In genomic region chr10:131701131-131701947, GRCh38 we compare ENCODE assay signal across 15 cellular contexts.
A peak's percentile ranks its signal among the peaks of the same experiment; 100 is the strongest.
DNase-seq lines count a peak whose midpoint lies in the region; ATAC-seq and TF ChIP-seq lines count a peak whose summit lies in the region.
"Had no signal": no experiment of that assay in that cellular context is flagged by ENCODE, and none has a peak within 500 bp of the region (broad histone marks: within the 10 kb centered on the region; RNA-seq: fewer than 3 reads in every experiment).

No MANE protein-coding gene starts in this region.

- H3K36me3 ChIP-seq in heart right ventricle (no peaks in the 10 kb centered on the region), upper lobe of left lung (no peaks in the 10 kb centered on the region), HAP-1 (replicated peaks) (no peaks in the 10 kb centered on the region)

- H3K27ac ChIP-seq in heart right ventricle: no peak overlapping the region
- H3K27ac ChIP-seq in upper lobe of left lung: no peak overlapping the region
- H3K27ac ChIP-seq: KMS-11 had no signal

- H3K27me3 Mint-ChIP-seq in activated CD4-positive, alpha-beta memory T cell treated with anti-CD3 and anti-CD28 coated beads, Interleukin-2, amount 10 ng/mL, durations not matched to agents 7 days and 5 days: no peaks in the 10 kb centered on the region

- TF ChIP-seq EP300 in upper lobe of left lung (IDR thresholded peaks at IDR 0.05): no peak

- ATAC-seq in heart right ventricle (no peak), upper lobe of left lung (ENCODE audit: low FRiP score in 2 of 2) (peak; percentile 13 to 30)
- ATAC-seq: GM23338 had no signal

- H3K4me1 Mint-ChIP-seq in activated CD4-positive, alpha-beta memory T cell treated with anti-CD3 and anti-CD28 coated beads, Interleukin-2, amount 10 ng/mL, durations not matched to agents 7 days and 5 days: no peaks in the 10 kb centered on the region

- H3K4me1 ChIP-seq in heart right ventricle: no peaks in the 10 kb centered on the region
- no peaks in the 10 kb centered on the region for H3K4me1 ChIP-seq in upper lobe of left lung
- H3K4me1 ChIP-seq in HAP-1: no peaks in the 10 kb centered on the region

- H3K9me3 ChIP-seq in heart right ventricle: peaks cover 0 to 7% (median 0%) of the 10 kb centered on the region in 11 donors
- H3K9me3 ChIP-seq in upper lobe of left lung: peaks cover 0 to 3% (median under 1%) of the 10 kb centered on the region in 4 donors
- H3K9me3 ChIP-seq in HAP-1: no peaks in the 10 kb centered on the region

- H3K36me3 Mint-ChIP-seq in activated CD4-positive, alpha-beta memory T cell treated with anti-CD3 and anti-CD28 coated beads, Interleukin-2, amount 10 ng/mL, durations not matched to agents 7 days and 5 days (ENCODE audit: low read depth): no peaks in the 10 kb centered on the region

- CTCF ChIA-PET in activated CD4-positive, alpha-beta memory T cell treated with anti-CD3 and anti-CD28 coated beads, Interleukin-2, amount 10 ng/mL, durations not matched to agents 7 days and 5 days (lab: Charles Lee): no interaction called here

- in situ Hi-C loops in HAP-1 (cut with MboI; ENCODE audit: low sequenced_read_pairs): no loop called here

- WGBS in heart right ventricle, 2 donors: 73 to 75% methylated on average over 15 of the region's 15 CpGs
- WGBS in upper lobe of left lung, 2 donors: 78 to 81% methylated on average over 13 to 15 of the region's 15 CpGs

- DNase-seq in cardiac septum (ENCODE audit: low spot score) (peak; percentile 56), heart right ventricle (no peak), mesenteric fat pad (ENCODE audit: low spot score) (peak; percentile 72), upper lobe of left lung (no peak), OCI-M1 (lab: John Stamatoyannopoulos, UW) (no peak), dermis blood vessel endothelial cell (no peak), HAP-1 (ENCODE audit: low spot score in 2 of 2) (no peak)
- DNase-seq in activated CD4-positive, alpha-beta memory T cell treated with anti-CD3 and anti-CD28 coated beads, Interleukin-2, amount 10 ng/mL, durations not matched to agents 7 days and 5 days: peak; percentile 13
- DNase-seq: COR-L47, NCI-H1436 treated with DMSO at 0.1 percent for 48 hours, NCI-H2029 treated with DMSO at 0.1 percent for 48 hours, NCI-H2171 treated with DMSO at 0.1 percent for 48 hours, NCI-H524 had no signal

- no peak overlapping the region for H3K4me3 Mint-ChIP-seq in activated CD4-positive, alpha-beta memory T cell treated with anti-CD3 and anti-CD28 coated beads, Interleukin-2, amount 10 ng/mL, durations not matched to agents 7 days and 5 days
- H3K4me3 Mint-ChIP-seq: GM23338 had no signal

- POLR2A ChIA-PET in activated CD4-positive, alpha-beta memory T cell treated with anti-CD3 and anti-CD28 coated beads, Interleukin-2, amount 10 ng/mL, durations not matched to agents 7 days and 5 days (lab: Charles Lee): no interaction called here

- H3K4me3 ChIP-seq in heart right ventricle (no peak overlapping the region), upper lobe of left lung (no peak overlapping the region), HAP-1 (no peak overlapping the region)
- H3K4me3 ChIP-seq: GM23338 had no signal

- TF ChIP-seq CTCF in heart right ventricle (IDR thresholded peaks at IDR 0.05) (no peak), upper lobe of left lung (IDR thresholded peaks at IDR 0.05) (no peak)

- TF ChIP-seq POLR2A in upper lobe of left lung (IDR thresholded peaks at IDR 0.05): no peak

- intact Hi-C loops in cardiac septum (cut with DNase I): no loop called here
- intact Hi-C loops in heart right ventricle (cut with DNase I): no loop called here

- peaks cover 3% of the 10 kb centered on the region for H3K9me3 Mint-ChIP-seq in activated CD4-positive, alpha-beta memory T cell treated with anti-CD3 and anti-CD28 coated beads, Interleukin-2, amount 10 ng/mL, durations not matched to agents 7 days and 5 days

- no peak overlapping the region for H3K27ac Mint-ChIP-seq in activated CD4-positive, alpha-beta memory T cell treated with anti-CD3 and anti-CD28 coated beads, Interleukin-2, amount 10 ng/mL, durations not matched to agents 7 days and 5 days
- H3K27ac Mint-ChIP-seq: GM23338 had no signal

- H3K27me3 ChIP-seq in heart right ventricle: peaks cover 0 to 29% (median 8%) of the 10 kb centered on the region in 7 donors
- no peaks in the 10 kb centered on the region for H3K27me3 ChIP-seq in upper lobe of left lung
- H3K27me3 ChIP-seq in HAP-1 (ENCODE audit: low read depth): no peaks in the 10 kb centered on the region

Comparison
In these comparisons a context has a peak if more than half of its experiments do, and no peak if none do; other contexts are left out.
1. DNase-seq: peak in cardiac septum (single experiment), activated CD4-positive, alpha-beta memory T cell treated with anti-CD3 and anti-CD28 coated beads, Interleukin-2, amount 10 ng/mL, durations not matched to agents 7 days and 5 days (single experiment) and mesenteric fat pad (single experiment); none in heart right ventricle (0 of 2), upper lobe of left lung (0 of 2), OCI-M1 (single experiment), dermis blood vessel endothelial cell (single experiment) and HAP-1 (0 of 2).
2. ATAC-seq: peak in upper lobe of left lung (2 of 2); none in heart right ventricle (0 of 8).